Comparison of ENCODE assay signal across 21 cellular contexts in the genomic region with DNA sequence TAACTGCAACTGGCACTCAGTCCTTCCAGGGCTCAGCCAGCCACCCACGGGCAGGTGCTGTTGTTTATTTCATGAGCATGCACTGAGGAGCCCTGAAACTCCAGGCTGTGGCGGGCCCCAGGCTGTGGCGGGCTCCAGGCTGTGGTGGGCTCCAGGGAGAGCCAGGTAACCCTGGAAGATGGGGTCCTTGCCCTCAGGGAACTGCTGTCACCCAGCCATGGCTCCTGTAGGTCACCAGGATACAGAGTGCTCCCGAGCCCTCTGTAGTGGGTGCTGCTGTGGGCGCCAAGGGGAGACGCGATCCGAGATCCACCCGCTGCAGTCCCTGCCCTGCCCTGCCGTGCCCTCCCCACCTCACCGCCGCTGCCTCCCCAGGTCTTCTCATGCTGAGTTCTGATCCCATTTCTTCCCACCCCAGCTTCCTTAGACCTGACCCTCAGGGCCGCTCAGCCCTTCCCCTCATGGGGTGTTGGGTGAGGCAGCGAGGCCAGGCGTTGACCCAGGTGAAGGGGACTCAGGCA.
"Had no signal": no experiment of that assay in that cellular context is flagged by ENCODE, and none has a peak within 500 bp of the region (broad histone marks: within the 10 kb centered on the region; RNA-seq: fewer than 3 reads in every experiment).

No MANE protein-coding gene starts in this region.

- H3K27ac ChIP-seq: foreskin keratinocyte, transverse colon, vagina, VCaP had no signal

- DNase-seq: activated CD4-positive, alpha-beta T cell treated with anti-CD3 and anti-CD28 coated beads for 1 hour; activated CD8-positive, alpha-beta memory T cell treated with anti-CD3 and anti-CD28 coated beads for 24 hours; activated CD8-positive, alpha-beta memory T cell treated with anti-CD3 and anti-CD28 coated beads, Interleukin-2, amount 50 U/mL, for 48 hours; activated gamma-delta T cell; activated naive CD4-positive, alpha-beta T cell treated with anti-CD3 and anti-CD28 coated beads, Interleukin-2, amount 50 U/mL, for 16 hours; activated naive CD8-positive, alpha-beta T cell treated with anti-CD3 and anti-CD28 coated beads, Interleukin-2, amount 50 U/mL, for 24 hours; activated T-cell treated with anti-CD3 and anti-CD28 coated beads, Interleukin-2, amount 50 U/mL, for 72 hours; caudate nucleus; dermis blood vessel endothelial cell; effector memory CD4-positive, alpha-beta T cell; foreskin keratinocyte; kidney; mammary epithelial cell; retina; stimulated activated CD4-positive, alpha-beta T cell treated with anti-CD3 and anti-CD28 coated beads, Interleukin-4, amount 100 ng/mL, for 24 hours; stimulated activated naive CD4-positive, alpha-beta T cell treated with Interleukin-2 at 50 U/mL for 16 hours; T-cell; transverse colon had no signal

- ATAC-seq: activated naive CD8-positive, alpha-beta T cell treated with anti-CD3 and anti-CD28 coated beads, Interleukin-2, amount 50 U/mL, for 24 hours; activated T-cell treated with anti-CD3 and anti-CD28 coated beads, Interleukin-2, amount 50 U/mL, for 72 hours; natural killer cell treated with Interleukin-12 subunit alpha and Interleukin-12 subunit beta and Interleukin-15 and Interleukin-18, amount 100 ng/mL, for 72 hours had no signal

- H3K4me1 ChIP-seq: foreskin keratinocyte, transverse colon, vagina had no signal

- H3K4me3 ChIP-seq: transverse colon, vagina had no signal

- H3K27me3 ChIP-seq: foreskin keratinocyte, transverse colon, vagina had no signal

- H3K9me3 ChIP-seq: transverse colon, vagina had no signal
